2 cellular contexts compared by ENCODE assay signal in the genomic region with DNA sequence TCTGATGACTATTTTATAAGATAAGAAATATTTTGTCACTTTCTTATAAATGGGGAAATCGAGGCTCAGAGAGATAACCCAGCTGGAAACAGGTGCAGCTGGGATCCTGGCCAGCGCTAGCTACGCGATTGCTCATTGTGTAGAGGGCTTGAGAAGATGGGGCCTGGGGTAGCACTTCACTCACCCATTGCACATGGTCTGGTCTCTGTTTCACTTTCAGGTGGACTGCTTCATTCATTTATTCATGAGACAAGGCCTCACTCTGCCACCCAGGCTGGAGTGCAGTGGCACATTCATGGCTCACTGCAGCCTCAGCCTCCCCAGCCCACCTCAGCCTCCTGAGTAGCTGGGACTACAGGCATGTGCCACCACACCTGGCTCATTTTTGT.
TF ChIP-seq lines count a peak whose summit lies in the region.

No MANE protein-coding gene starts in this region.

TF ChIP-seq in GM12891, 5 proteins besides CTCF, POLR2A, EP300 and RAD21:
- TF ChIP-seq POU2F2 (IDR thresholded peaks at IDR 0.05; ENCODE audit: low read depth, low read length) (peak; percentile 57; the same call in 1 of the 2 replicates), POLR2AphosphoS5 (IDR thresholded peaks at IDR 0.05; ENCODE audit: low read depth, low read length) (no peak)

TF ChIP-seq in HepG2, 621 proteins besides CTCF, POLR2A, EP300 and RAD21 (continued from another document):
- peak; percentile 70; the same call in 1 of the 2 replicates for TF ChIP-seq ZBTB33 (CRISPR knock-in tag; IDR thresholded peaks at IDR 0.05)
